9 cellular contexts compared by ENCODE assay signal in the genomic region with DNA sequence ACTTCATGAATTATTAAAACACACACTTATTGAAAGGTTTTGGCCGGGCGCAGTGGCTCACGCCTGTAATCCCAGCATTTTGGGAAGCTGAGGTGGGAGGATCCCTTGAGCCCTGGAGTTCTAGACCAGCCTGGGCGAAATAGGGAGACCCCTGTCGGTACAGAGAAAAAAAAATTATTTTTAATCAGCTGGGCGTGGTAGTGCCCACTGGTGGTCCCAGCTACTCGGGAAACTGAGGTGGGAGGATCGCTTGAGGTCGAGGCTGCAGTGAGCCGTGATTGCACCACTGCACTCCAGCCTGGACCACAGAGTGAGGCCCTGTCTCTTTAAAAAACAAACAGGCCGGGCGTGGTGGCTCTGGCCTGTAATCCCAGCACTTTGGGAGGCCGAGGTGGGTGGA. TPM values are rescaled to one million over a fixed set of nuclear protein-coding genes. Genes with fewer than 3 reads are reported as not detected.
DNase-seq lines count a peak whose midpoint lies in the region; ATAC-seq and TF ChIP-seq lines count a peak whose summit lies in the region.
"Had no signal": no experiment of that assay in that cellular context is flagged by ENCODE, and none has a peak within 500 bp of the region (broad histone marks: within the 10 kb centered on the region; RNA-seq: fewer than 3 reads in every experiment).

No MANE protein-coding gene starts in this region.

- intact Hi-C loops in esophagus squamous epithelium (cut with DNase I), result no loop called here

- WGBS in esophagus squamous epithelium, 2 donors, result 64 to 68% methylated on average over 12 to 13 of the region's 13 CpGs

- H3K4me3 ChIP-seq in esophagus squamous epithelium, result no peak overlapping the region

- H3K9me3 Mint-ChIP-seq in stimulated activated effector memory CD8-positive, alpha-beta T cell treated with anti-CD3 and anti-CD28 coated beads, Interleukin-12 subunit alpha, Interleukin-12 subunit beta, amount 100 ng/mL, for 72 hours, result no peaks in the 10 kb centered on the region

- peak overlapping the region; percentile 98 for H3K27ac Mint-ChIP-seq in stimulated activated effector memory CD8-positive, alpha-beta T cell treated with anti-CD3 and anti-CD28 coated beads, Interleukin-12 subunit alpha, Interleukin-12 subunit beta, amount 100 ng/mL, for 72 hours

- no peak for ATAC-seq in stimulated activated effector memory CD8-positive, alpha-beta T cell treated with anti-CD3 and anti-CD28 coated beads, Interleukin-12 subunit alpha, Interleukin-12 subunit beta, amount 100 ng/mL, for 72 hours

- H3K4me3 Mint-ChIP-seq in stimulated activated effector memory CD8-positive, alpha-beta T cell treated with anti-CD3 and anti-CD28 coated beads, Interleukin-12 subunit alpha, Interleukin-12 subunit beta, amount 100 ng/mL, for 72 hours, result peak overlapping the region; percentile 91

- TF ChIP-seq CTCF in esophagus squamous epithelium (IDR thresholded peaks at IDR 0.05), result no peak

- H3K36me3 Mint-ChIP-seq in stimulated activated effector memory CD8-positive, alpha-beta T cell treated with anti-CD3 and anti-CD28 coated beads, Interleukin-12 subunit alpha, Interleukin-12 subunit beta, amount 100 ng/mL, for 72 hours, result peaks cover 34% of the 10 kb centered on the region

- DNase-seq in activated effector memory CD4-positive, alpha-beta T cell treated with anti-CD3 and anti-CD28 coated beads, Interleukin-2, amount 50 U/mL, for 16 hours, result peak; percentile 45
- DNase-seq in activated effector memory CD4-positive, alpha-beta T cell treated with Interleukin-2 at 50 U/mL for 16 hours, result no peak
- DNase-seq in SK-MEL-5 (ENCODE audit: low read depth, low spot score) (peak; percentile 52), esophagus squamous epithelium (lab: John Stamatoyannopoulos, UW) (no peak), AG08396 (ENCODE audit: low spot score) (no peak), NCI-H1436 (lab: John Stamatoyannopoulos, UW) (no peak)
- no peak for DNase-seq in stimulated activated effector memory CD8-positive, alpha-beta T cell treated with anti-CD3 and anti-CD28 coated beads, Interleukin-12 subunit alpha, Interleukin-12 subunit beta, amount 100 ng/mL, for 72 hours (ENCODE audit: low spot score in 2 of 2)
- no peak for DNase-seq in stimulated activated CD4-positive, alpha-beta T cell treated with anti-CD3 and anti-CD28 coated beads, Interleukin-12 subunit alpha, Interleukin-12 subunit beta, amount 100 ng/mL, for 4 hours

- H3K36me3 ChIP-seq in esophagus squamous epithelium, result peaks cover 0 to 24% (median 0%) of the 10 kb centered on the region in 3 donors

- H3K27me3 ChIP-seq in esophagus squamous epithelium, result no peaks in the 10 kb centered on the region

- in situ Hi-C loops in SK-MEL-5 (cut with HindIII; ENCODE audit: low pct_unique_long_range_greater_than_20kb, low sequenced_read_pairs), result no loop called here

- peaks cover 11 to 26% (median 16%) of the 10 kb centered on the region in 3 donors for H3K4me1 ChIP-seq in esophagus squamous epithelium

- H3K9me3 ChIP-seq in esophagus squamous epithelium, result no peaks in the 10 kb centered on the region

- TF ChIP-seq POLR2A in esophagus squamous epithelium (IDR thresholded peaks at IDR 0.05), result no peak

- H3K4me1 Mint-ChIP-seq in stimulated activated effector memory CD8-positive, alpha-beta T cell treated with anti-CD3 and anti-CD28 coated beads, Interleukin-12 subunit alpha, Interleukin-12 subunit beta, amount 100 ng/mL, for 72 hours, result peaks cover 12% of the 10 kb centered on the region

- H3K27ac ChIP-seq in esophagus squamous epithelium, result peak overlapping the region in 3 of 4 donors; percentile 5 to 100 (median 99)

RNA-seq across cellular contexts. Expression of a gene that starts 1.7 kb away (rescaled TPM):
- total RNA-seq in SK-MEL-5 (2014; rRNA removed; shearing (Covaris generic)), result 6.7 and 8.1 TPM in 2 replicates
- 5.4 and 10.0 TPM in 2 replicates for polyA plus RNA-seq in SK-MEL-5 (2015; cell fraction: cytosol; rRNA removed)
- 4.8 and 6.4 TPM in 2 replicates for polyA plus RNA-seq in SK-MEL-5 (2015; cell fraction: nucleus; rRNA removed)
- 10 to 100 TPM in 3 of 4 donors, 1 to 10 TPM in 1; 7.1 to 15.8 (median 11.0) TPM for total RNA-seq in esophagus squamous epithelium

RNA-seq across cellular contexts. Expression of a gene that starts 12.0 kb away (rescaled TPM):
- 3.5 and 3.6 TPM in 2 replicates for total RNA-seq in SK-MEL-5 (2014; rRNA removed; shearing (Covaris generic))
- polyA plus RNA-seq in SK-MEL-5 (2015; cell fraction: cytosol; rRNA removed), result 5.3 and 5.7 TPM in 2 replicates
- polyA plus RNA-seq in SK-MEL-5 (2015; cell fraction: nucleus; rRNA removed), result 6.4 and 7.4 TPM in 2 replicates
- 1 to 10 TPM in 2 of 4 donors, under 1 TPM in 2; 0.38 to 1.6 (median 0.92) TPM for total RNA-seq in esophagus squamous epithelium

RNA-seq across cellular contexts. Expression of a gene that starts 12.8 kb away (rescaled TPM):
- total RNA-seq in SK-MEL-5 (2014; rRNA removed; shearing (Covaris generic)), result 95.8 and 99.9 TPM in 2 replicates
- 63.4 and 80.5 TPM in 2 replicates for polyA plus RNA-seq in SK-MEL-5 (2015; cell fraction: cytosol; rRNA removed)
- 205 and 236 TPM in 2 replicates for polyA plus RNA-seq in SK-MEL-5 (2015; cell fraction: nucleus; rRNA removed)
- total RNA-seq in esophagus squamous epithelium, result 100 to 1,000 TPM in 3 of 4 donors, 10 to 100 TPM in 1; 86.7 to 128 (median 115) TPM

RNA-seq across cellular contexts. Expression of a gene that starts 24.7 kb away (rescaled TPM):
- 16.0 and 17.9 TPM in 2 replicates for total RNA-seq in SK-MEL-5 (2014; rRNA removed; shearing (Covaris generic))
- 37.9 and 39.4 TPM in 2 replicates for polyA plus RNA-seq in SK-MEL-5 (2015; cell fraction: cytosol; rRNA removed)
- polyA plus RNA-seq in SK-MEL-5 (2015; cell fraction: nucleus; rRNA removed), result 6.0 and 8.7 TPM in 2 replicates
- 1 to 10 TPM in 3 of 4 donors, under 1 TPM in 1; 0.23 to 3.2 (median 2.3) TPM for total RNA-seq in esophagus squamous epithelium

RNA-seq across cellular contexts. Expression of a gene that starts 35.8 kb away (rescaled TPM):
- 0.11 and 0.16 TPM in 2 replicates for total RNA-seq in SK-MEL-5 (2014; rRNA removed; shearing (Covaris generic))
- 0.08 TPM in 1 of 2 replicates, not detected in the other for polyA plus RNA-seq in SK-MEL-5 (2015; cell fraction: cytosol; rRNA removed)
- 0.33 and 1.2 TPM in 2 replicates for polyA plus RNA-seq in SK-MEL-5 (2015; cell fraction: nucleus; rRNA removed)
- 100 to 1,000 TPM in 1 of 4 donors, 10 to 100 TPM in 3; 52.7 to 168 (median 96.1) TPM for total RNA-seq in esophagus squamous epithelium
- total RNA-seq: glomerular endothelial cell had no signal

Comparison
In these comparisons a context has a peak if more than half of its experiments do, and no peak if none do; other contexts are left out.
1. DNase-seq: peak in activated effector memory CD4-positive, alpha-beta T cell treated with anti-CD3 and anti-CD28 coated beads, Interleukin-2, amount 50 U/mL, for 16 hours (single experiment) and SK-MEL-5 (single experiment); none in activated effector memory CD4-positive, alpha-beta T cell treated with Interleukin-2 at 50 U/mL for 16 hours (single experiment), esophagus squamous epithelium (single experiment), stimulated activated effector memory CD8-positive, alpha-beta T cell treated with anti-CD3 and anti-CD28 coated beads, Interleukin-12 subunit alpha, Interleukin-12 subunit beta, amount 100 ng/mL, for 72 hours (0 of 2), AG08396 (single experiment), NCI-H1436 (single experiment) and stimulated activated CD4-positive, alpha-beta T cell treated with anti-CD3 and anti-CD28 coated beads, Interleukin-12 subunit alpha, Interleukin-12 subunit beta, amount 100 ng/mL, for 4 hours (single experiment).